ENCODE assay signal across 1 cellular context in the genomic region with DNA sequence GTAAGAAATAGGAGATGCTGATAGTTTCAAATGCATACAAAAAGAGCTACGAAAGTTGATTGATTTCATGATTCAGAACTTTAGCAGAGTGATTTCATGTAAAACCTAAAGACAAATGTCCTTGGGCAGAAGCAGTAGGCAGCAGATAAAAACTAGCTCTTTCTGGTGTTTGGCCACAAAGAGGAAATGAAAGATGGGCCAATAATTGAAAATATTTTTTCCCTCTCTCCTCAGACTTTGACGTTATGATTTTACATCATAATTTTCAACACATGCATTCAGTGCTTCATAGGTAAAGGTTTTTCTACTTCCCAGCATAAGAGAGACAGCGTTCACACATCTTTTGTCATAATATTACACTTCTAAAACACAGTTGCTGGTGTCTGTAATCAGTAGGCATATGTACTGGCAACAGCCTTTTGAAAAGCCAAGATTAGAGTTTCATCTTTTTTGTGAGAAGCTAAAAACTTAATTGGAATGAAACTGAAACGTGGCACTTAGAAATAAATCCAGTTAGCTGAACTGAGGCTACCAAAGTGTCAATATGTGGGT.
TF ChIP-seq lines count a peak whose summit lies in the region.

No MANE protein-coding gene starts in this region.

TF ChIP-seq in GM23338, 12 proteins besides CTCF, POLR2A, EP300 and RAD21 (continued from another document):
- TF ChIP-seq, protein P1, sequence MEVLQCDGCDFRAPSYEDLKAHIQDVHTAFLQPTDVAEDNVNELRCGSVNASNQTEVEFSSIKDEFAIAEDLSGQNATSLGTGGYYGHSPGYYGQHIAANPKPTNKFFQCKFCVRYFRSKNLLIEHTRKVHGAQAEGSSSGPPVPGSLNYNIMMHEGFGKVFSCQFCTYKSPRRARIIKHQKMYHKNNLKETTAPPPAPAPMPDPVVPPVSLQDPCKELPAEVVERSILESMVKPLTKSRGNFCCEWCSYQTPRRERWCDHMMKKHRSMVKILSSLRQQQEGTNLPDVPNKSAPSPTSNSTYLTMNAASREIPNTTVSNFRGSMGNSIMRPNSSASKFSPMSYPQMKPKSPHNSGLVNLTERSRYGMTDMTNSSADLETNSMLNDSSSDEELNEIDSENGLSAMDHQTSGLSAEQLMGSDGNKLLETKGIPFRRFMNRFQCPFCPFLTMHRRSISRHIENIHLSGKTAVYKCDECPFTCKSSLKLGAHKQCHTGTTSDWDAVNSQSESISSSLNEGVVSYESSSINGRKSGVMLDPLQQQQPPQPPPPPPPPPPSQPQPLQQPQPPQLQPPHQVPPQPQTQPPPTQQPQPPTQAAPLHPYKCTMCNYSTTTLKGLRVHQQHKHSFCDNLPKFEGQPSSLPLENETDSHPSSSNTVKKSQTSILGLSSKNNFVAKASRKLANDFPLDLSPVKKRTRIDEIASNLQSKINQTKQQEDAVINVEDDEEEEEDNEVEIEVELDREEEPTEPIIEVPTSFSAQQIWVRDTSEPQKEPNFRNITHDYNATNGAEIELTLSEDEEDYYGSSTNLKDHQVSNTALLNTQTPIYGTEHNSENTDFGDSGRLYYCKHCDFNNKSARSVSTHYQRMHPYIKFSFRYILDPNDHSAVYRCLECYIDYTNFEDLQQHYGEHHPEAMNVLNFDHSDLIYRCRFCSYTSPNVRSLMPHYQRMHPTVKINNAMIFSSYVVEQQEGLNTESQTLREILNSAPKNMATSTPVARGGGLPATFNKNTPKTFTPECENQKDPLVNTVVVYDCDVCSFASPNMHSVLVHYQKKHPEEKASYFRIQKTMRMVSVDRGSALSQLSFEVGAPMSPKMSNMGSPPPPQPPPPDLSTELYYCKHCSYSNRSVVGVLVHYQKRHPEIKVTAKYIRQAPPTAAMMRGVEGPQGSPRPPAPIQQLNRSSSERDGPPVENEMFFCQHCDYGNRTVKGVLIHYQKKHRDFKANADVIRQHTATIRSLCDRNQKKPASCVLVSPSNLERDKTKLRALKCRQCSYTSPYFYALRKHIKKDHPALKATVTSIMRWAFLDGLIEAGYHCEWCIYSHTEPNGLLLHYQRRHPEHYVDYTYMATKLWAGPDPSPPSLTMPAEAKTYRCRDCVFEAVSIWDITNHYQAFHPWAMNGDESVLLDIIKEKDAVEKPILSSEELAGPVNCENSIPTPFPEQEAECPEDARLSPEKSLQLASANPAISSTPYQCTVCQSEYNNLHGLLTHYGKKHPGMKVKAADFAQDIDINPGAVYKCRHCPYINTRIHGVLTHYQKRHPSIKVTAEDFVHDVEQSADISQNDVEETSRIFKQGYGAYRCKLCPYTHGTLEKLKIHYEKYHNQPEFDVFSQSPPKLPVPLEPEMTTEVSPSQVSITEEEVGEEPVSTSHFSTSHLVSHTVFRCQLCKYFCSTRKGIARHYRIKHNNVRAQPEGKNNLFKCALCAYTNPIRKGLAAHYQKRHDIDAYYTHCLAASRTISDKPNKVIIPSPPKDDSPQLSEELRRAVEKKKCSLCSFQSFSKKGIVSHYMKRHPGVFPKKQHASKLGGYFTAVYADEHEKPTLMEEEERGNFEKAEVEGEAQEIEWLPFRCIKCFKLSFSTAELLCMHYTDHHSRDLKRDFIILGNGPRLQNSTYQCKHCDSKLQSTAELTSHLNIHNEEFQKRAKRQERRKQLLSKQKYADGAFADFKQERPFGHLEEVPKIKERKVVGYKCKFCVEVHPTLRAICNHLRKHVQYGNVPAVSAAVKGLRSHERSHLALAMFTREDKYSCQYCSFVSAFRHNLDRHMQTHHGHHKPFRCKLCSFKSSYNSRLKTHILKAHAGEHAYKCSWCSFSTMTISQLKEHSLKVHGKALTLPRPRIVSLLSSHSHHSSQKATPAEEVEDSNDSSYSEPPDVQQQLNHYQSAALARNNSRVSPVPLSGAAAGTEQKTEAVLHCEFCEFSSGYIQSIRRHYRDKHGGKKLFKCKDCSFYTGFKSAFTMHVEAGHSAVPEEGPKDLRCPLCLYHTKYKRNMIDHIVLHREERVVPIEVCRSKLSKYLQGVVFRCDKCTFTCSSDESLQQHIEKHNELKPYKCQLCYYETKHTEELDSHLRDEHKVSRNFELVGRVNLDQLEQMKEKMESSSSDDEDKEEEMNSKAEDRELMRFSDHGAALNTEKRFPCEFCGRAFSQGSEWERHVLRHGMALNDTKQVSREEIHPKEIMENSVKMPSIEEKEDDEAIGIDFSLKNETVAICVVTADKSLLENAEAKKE (CRISPR knock-in tag; IDR thresholded peaks at IDR 0.05) = no peak
